In the genomic region with DNA sequence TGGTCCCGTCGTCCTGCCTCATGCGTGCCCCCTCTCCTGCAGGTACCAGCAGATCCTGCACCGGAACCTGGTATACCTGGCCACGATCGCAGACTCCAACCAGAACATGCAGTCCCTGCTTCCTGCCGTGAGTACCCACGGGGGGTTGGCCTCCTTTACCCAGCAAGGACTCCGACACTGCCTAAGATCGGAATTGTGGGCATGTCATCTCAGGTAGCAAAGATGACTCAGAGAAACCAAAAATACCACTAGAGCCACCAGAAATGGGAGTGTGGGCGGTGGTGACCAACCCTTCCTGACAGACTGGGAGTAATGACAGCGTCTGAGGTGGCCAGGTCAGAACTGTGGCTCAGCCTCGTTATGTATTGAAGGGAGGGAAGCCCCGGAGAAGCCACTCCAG, we compare ENCODE assay signal across 1 cellular context.
TF ChIP-seq lines count a peak whose summit lies in the region.

No MANE protein-coding gene starts in this region.

TF ChIP-seq in GM12878, 131 proteins besides CTCF, POLR2A, EP300 and RAD21 (continues in another document):
- TF ChIP-seq ZBTB11 (CRISPR knock-in tag; IDR thresholded peaks at IDR 0.05) (no peak), RFX5 (IDR thresholded peaks at IDR 0.05; ENCODE audit: low read depth, low read length) (no peak), RCOR1 (conservative IDR thresholded peaks at IDR 0.05; ENCODE audit: low read depth, low read length) (no peak), BACH1 (IDR thresholded peaks at IDR 0.05; ENCODE audit: borderline replicate concordance) (no peak), TCF12 (IDR thresholded peaks at IDR 0.05; ENCODE audit: low read depth, low read length) (no peak), CBX5 (IDR thresholded peaks at IDR 0.05; ENCODE audit: low read depth) (no peak), NR2C1 (IDR thresholded peaks at IDR 0.05) (no peak), POU2F2 (IDR thresholded peaks at IDR 0.05; ENCODE audit: borderline replicate concordance, low read depth, low read length) (no peak), RELA (IDR thresholded peaks at IDR 0.05; ENCODE audit: borderline replicate concordance, partially characterized antibody) (no peak), SRF (IDR thresholded peaks at IDR 0.05; ENCODE audit: low read depth in 2 of 2, low read length in 2 of 2) (no peak), EED (IDR thresholded peaks at IDR 0.05; ENCODE audit: low read depth) (peak; percentile 32; the same call in 1 of the 2 replicates), STAT1 (conservative IDR thresholded peaks at IDR 0.05) (no peak), IKZF1 (conservative IDR thresholded peaks at IDR 0.05) (no peak; the same call in 1 of the 2 replicates), TBL1XR1 (IDR thresholded peaks at IDR 0.05; ENCODE audit: low read depth, low read length) (no peak), LARP7 (IDR thresholded peaks at IDR 0.05) (no peak), FOS (IDR thresholded peaks at IDR 0.05; ENCODE audit: borderline replicate concordance, extremely low read depth, insufficient read length) (no peak), POLR2AphosphoS2 (IDR thresholded peaks at IDR 0.05; ENCODE audit: low read depth, low read length) (no peak), STAT3 (IDR thresholded peaks at IDR 0.05; ENCODE audit: low read depth, low read length) (no peak), SMC3 (IDR thresholded peaks at IDR 0.05; ENCODE audit: borderline replicate concordance, low read length) (no peak), POLR2AphosphoS5 (IDR thresholded peaks at IDR 0.05; ENCODE audit: low read length) (no peak), ZNF207 (IDR thresholded peaks at IDR 0.05; ENCODE audit: borderline replicate concordance) (no peak), GATAD2B (conservative IDR thresholded peaks at IDR 0.05; ENCODE audit: low read depth) (no peak), CHD1 (IDR thresholded peaks at IDR 0.05; ENCODE audit: low read depth, low read length) (no peak), REST (IDR thresholded peaks at IDR 0.05; ENCODE audit: low read depth, low read length) (no peak), MEF2B (IDR thresholded peaks at IDR 0.05; ENCODE audit: partially characterized antibody, poor library complexity, severe bottlenecking) (no peak), CEBPB (IDR thresholded peaks at IDR 0.05; ENCODE audit: borderline replicate concordance in 1 of 2, low read depth in 2 of 2, low read length in 2 of 2) (no peak), HDAC2 (IDR thresholded peaks at IDR 0.05) (no peak), SP1 (IDR thresholded peaks at IDR 0.05; ENCODE audit: low read depth, low read length) (no peak), YY1 (IDR thresholded peaks at IDR 0.05; ENCODE audit: low read depth, low read length) (no peak), E2F8 (IDR thresholded peaks at IDR 0.05; ENCODE audit: low read depth, partially characterized antibody) (no peak), ZNF384 (IDR thresholded peaks at IDR 0.05; ENCODE audit: borderline replicate concordance, low read depth, low read length) (no peak), SUPT20H (IDR thresholded peaks at IDR 0.05; ENCODE audit: borderline replicate concordance, control insufficient read depth, low read depth, low read length) (no peak)
- TF ChIP-seq, protein P1, sequence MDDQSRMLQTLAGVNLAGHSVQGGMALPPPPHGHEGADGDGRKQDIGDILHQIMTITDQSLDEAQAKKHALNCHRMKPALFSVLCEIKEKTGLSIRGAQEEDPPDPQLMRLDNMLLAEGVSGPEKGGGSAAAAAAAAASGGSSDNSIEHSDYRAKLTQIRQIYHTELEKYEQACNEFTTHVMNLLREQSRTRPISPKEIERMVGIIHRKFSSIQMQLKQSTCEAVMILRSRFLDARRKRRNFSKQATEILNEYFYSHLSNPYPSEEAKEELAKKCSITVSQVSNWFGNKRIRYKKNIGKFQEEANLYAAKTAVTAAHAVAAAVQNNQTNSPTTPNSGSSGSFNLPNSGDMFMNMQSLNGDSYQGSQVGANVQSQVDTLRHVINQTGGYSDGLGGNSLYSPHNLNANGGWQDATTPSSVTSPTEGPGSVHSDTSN (IDR thresholded peaks at IDR 0.05; ENCODE audit: insufficient replicate concordance, low read depth, low read length), result no peak
- TF ChIP-seq, protein P2, sequence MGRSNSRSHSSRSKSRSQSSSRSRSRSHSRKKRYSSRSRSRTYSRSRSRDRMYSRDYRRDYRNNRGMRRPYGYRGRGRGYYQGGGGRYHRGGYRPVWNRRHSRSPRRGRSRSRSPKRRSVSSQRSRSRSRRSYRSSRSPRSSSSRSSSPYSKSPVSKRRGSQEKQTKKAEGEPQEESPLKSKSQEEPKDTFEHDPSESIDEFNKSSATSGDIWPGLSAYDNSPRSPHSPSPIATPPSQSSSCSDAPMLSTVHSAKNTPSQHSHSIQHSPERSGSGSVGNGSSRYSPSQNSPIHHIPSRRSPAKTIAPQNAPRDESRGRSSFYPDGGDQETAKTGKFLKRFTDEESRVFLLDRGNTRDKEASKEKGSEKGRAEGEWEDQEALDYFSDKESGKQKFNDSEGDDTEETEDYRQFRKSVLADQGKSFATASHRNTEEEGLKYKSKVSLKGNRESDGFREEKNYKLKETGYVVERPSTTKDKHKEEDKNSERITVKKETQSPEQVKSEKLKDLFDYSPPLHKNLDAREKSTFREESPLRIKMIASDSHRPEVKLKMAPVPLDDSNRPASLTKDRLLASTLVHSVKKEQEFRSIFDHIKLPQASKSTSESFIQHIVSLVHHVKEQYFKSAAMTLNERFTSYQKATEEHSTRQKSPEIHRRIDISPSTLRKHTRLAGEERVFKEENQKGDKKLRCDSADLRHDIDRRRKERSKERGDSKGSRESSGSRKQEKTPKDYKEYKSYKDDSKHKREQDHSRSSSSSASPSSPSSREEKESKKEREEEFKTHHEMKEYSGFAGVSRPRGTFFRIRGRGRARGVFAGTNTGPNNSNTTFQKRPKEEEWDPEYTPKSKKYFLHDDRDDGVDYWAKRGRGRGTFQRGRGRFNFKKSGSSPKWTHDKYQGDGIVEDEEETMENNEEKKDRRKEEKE (IDR thresholded peaks at IDR 0.05), result no peak
- TF ChIP-seq, protein P3, sequence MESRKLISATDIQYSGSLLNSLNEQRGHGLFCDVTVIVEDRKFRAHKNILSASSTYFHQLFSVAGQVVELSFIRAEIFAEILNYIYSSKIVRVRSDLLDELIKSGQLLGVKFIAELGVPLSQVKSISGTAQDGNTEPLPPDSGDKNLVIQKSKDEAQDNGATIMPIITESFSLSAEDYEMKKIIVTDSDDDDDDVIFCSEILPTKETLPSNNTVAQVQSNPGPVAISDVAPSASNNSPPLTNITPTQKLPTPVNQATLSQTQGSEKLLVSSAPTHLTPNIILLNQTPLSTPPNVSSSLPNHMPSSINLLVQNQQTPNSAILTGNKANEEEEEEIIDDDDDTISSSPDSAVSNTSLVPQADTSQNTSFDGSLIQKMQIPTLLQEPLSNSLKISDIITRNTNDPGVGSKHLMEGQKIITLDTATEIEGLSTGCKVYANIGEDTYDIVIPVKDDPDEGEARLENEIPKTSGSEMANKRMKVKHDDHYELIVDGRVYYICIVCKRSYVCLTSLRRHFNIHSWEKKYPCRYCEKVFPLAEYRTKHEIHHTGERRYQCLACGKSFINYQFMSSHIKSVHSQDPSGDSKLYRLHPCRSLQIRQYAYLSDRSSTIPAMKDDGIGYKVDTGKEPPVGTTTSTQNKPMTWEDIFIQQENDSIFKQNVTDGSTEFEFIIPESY (IDR thresholded peaks at IDR 0.05), result no peak
- TF ChIP-seq, protein P4, sequence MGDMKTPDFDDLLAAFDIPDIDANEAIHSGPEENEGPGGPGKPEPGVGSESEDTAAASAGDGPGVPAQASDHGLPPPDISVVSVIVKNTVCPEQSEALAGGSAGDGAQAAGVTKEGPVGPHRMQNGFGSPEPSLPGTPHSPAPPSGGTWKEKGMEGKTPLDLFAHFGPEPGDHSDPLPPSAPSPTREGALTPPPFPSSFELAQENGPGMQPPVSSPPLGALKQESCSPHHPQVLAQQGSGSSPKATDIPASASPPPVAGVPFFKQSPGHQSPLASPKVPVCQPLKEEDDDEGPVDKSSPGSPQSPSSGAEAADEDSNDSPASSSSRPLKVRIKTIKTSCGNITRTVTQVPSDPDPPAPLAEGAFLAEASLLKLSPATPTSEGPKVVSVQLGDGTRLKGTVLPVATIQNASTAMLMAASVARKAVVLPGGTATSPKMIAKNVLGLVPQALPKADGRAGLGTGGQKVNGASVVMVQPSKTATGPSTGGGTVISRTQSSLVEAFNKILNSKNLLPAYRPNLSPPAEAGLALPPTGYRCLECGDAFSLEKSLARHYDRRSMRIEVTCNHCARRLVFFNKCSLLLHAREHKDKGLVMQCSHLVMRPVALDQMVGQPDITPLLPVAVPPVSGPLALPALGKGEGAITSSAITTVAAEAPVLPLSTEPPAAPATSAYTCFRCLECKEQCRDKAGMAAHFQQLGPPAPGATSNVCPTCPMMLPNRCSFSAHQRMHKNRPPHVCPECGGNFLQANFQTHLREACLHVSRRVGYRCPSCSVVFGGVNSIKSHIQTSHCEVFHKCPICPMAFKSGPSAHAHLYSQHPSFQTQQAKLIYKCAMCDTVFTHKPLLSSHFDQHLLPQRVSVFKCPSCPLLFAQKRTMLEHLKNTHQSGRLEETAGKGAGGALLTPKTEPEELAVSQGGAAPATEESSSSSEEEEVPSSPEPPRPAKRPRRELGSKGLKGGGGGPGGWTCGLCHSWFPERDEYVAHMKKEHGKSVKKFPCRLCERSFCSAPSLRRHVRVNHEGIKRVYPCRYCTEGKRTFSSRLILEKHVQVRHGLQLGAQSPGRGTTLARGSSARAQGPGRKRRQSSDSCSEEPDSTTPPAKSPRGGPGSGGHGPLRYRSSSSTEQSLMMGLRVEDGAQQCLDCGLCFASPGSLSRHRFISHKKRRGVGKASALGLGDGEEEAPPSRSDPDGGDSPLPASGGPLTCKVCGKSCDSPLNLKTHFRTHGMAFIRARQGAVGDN (IDR thresholded peaks at IDR 0.05), result no peak
- TF ChIP-seq, protein P5, sequence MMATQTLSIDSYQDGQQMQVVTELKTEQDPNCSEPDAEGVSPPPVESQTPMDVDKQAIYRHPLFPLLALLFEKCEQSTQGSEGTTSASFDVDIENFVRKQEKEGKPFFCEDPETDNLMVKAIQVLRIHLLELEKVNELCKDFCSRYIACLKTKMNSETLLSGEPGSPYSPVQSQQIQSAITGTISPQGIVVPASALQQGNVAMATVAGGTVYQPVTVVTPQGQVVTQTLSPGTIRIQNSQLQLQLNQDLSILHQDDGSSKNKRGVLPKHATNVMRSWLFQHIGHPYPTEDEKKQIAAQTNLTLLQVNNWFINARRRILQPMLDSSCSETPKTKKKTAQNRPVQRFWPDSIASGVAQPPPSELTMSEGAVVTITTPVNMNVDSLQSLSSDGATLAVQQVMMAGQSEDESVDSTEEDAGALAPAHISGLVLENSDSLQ (IDR thresholded peaks at IDR 0.05), result peak; percentile 11; the same call in 1 of the 2 replicates
